In genomic region chr19:56748443-56748842, GRCh38 we compare ENCODE assay signal across 8 cellular contexts.
DNase-seq lines count a peak whose midpoint lies in the region; ATAC-seq and TF ChIP-seq lines count a peak whose summit lies in the region.

No MANE protein-coding gene starts in this region.

- TF ChIP-seq CTCF in fibroblast of pulmonary artery (IDR thresholded peaks at IDR 0.05; ENCODE audit: low read length, missing control alignments): no peak
- peak; percentile 30 for TF ChIP-seq CTCF in psoas muscle (IDR thresholded peaks at IDR 0.05)
- no peak for TF ChIP-seq CTCF in GM20000 (IDR thresholded peaks at IDR 0.05; ENCODE audit: extremely low read depth, missing control alignments)

- no peaks in the 10 kb centered on the region for H3K27me3 ChIP-seq in psoas muscle (ENCODE audit: insufficient read depth in 3 of 3, low read length in 2 of 3)

- 21 to 28% (median 27%) methylated on average over 5 of the region's 5 CpGs for WGBS in psoas muscle, 3 donors

- H3K27ac ChIP-seq in psoas muscle: no peak overlapping the region

- H3K4me3 ChIP-seq in fibroblast of pulmonary artery (replicated peaks; ENCODE audit: low read depth, low read length): no peak overlapping the region
- no peak overlapping the region for H3K4me3 ChIP-seq in psoas muscle

- H3K4me1 ChIP-seq in psoas muscle: no peaks in the 10 kb centered on the region

- no peaks in the 10 kb centered on the region for H3K36me3 ChIP-seq in psoas muscle (ENCODE audit: insufficient read depth in 1 of 2, low read depth in 1 of 2)

- no peak for ATAC-seq in psoas muscle

- DNase-seq in H4 (ENCODE audit: low spot score) (peak; percentile 63), OCI-M1 (lab: John Stamatoyannopoulos, UW) (peak; percentile 61), fibroblast of pulmonary artery (ENCODE audit: low read depth) (peak; percentile 7), psoas muscle (no peak), GM20000 (ENCODE audit: low spot score) (no peak), HCEC 1CT (no peak), SHP77 (lab: John Stamatoyannopoulos, UW) (no peak), NCI-H446 (lab: John Stamatoyannopoulos, UW) (no peak)

- intact Hi-C loops in psoas muscle (cut with DNase I): no loop called here

- H3K9me3 ChIP-seq in psoas muscle: no peaks in the 10 kb centered on the region

Comparison
In these comparisons a context has a peak if more than half of its experiments do, and no peak if none do; other contexts are left out.
1. DNase-seq: peak in H4 (single experiment), OCI-M1 (single experiment) and fibroblast of pulmonary artery (single experiment); none in psoas muscle (0 of 2), GM20000 (single experiment), HCEC 1CT (single experiment), SHP77 (0 of 2) and NCI-H446 (0 of 2).